In genomic region chr7:6826151-6826550, GRCh38 we compare ENCODE assay signal across 8 cellular contexts. TPM values are rescaled to one million over a fixed set of nuclear protein-coding genes. Genes with fewer than 3 reads are reported as not detected.
A peak's percentile ranks its signal among the peaks of the same experiment; 100 is the strongest.
DNase-seq lines count a peak whose midpoint lies in the region; ATAC-seq and TF ChIP-seq lines count a peak whose summit lies in the region.
"Not testable (repeated sequence)": the region's sequence is repeated elsewhere in the genome, so short reads cannot be mapped to it uniquely, and the experiment has no call there.

Gene CCZ1B, minus strand, starts transcription at chr7:6826275. Its CDS starts 78 bp downstream, at chr7:6826197.

- peak within 1 kb of the TSS; percentile 45 for H3K4me3 ChIP-seq in HAP-1
- H3K4me3 ChIP-seq in MM.1S (ENCODE audit: low read length): peak within 1 kb of the TSS; percentile 59
- H3K4me3 ChIP-seq in fibroblast of villous mesenchyme (ENCODE audit: low read depth, low read length): peak within 1 kb of the TSS; percentile 54
- peak within 1 kb of the TSS; percentile 51 to 71 for H3K4me3 ChIP-seq in neuronal stem cell (ENCODE audit: low read length in 2 of 2)

- not testable (repeated sequence) for H3K27me3 ChIP-seq in HAP-1 (ENCODE audit: low read depth); MM.1S (replicated peaks; ENCODE audit: insufficient read depth, low read length); neuronal stem cell (ENCODE audit: control insufficient read depth in 3 of 3, insufficient read depth in 3 of 3, low read depth in 1 of 3, low read length in 3 of 3)

- WGBS in neuronal stem cell (ENCODE audit: extremely low coverage in 2 of 2, insufficient read length in 2 of 2, insufficient replicate concordance in 1 of 2), 2 donors: no CpG with 5 or more reads among the region's 35 CpGs

- peak within 1 kb of the TSS; percentile 93 to 98 for H3K4me3 Mint-ChIP-seq in stimulated activated naive CD8-positive, alpha-beta T cell treated with anti-CD3 and anti-CD28 coated beads, Interleukin-15, amount 100 ng/mL, for 72 hours

- not testable (repeated sequence) for H2AK5ac ChIP-seq in neuronal stem cell (ENCODE audit: low read depth, low read length)

- H3F3A ChIP-seq in MM.1S (ENCODE audit: insufficient read depth, low read length): not testable (repeated sequence)

- H3K14ac ChIP-seq in neuronal stem cell (ENCODE audit: low read length): not testable (repeated sequence)

- DNase-seq in G401 (ENCODE audit: low spot score): peak; percentile 85
- peak; percentile 36 to 82 for DNase-seq in HAP-1 (ENCODE audit: low spot score in 2 of 2)
- DNase-seq in MM.1S: peak; percentile 83
- DNase-seq in SIG-M5 treated with dmso at 0.1 percent for 504 hours (lab: John Stamatoyannopoulos, UW; ENCODE audit: unreplicated experiment): peak; percentile 60
- DNase-seq in activated effector memory CD4-positive, alpha-beta T cell treated with Interleukin-2 at 50 U/mL for 16 hours: peak; percentile 92
- peak; percentile 57 for DNase-seq in fibroblast of villous mesenchyme (ENCODE audit: low read depth)
- DNase-seq in neuronal stem cell (ENCODE audit: low spot score): peak; percentile 14
- DNase-seq in stimulated activated naive CD8-positive, alpha-beta T cell treated with anti-CD3 and anti-CD28 coated beads, Interleukin-15, amount 100 ng/mL, for 72 hours: peak; percentile 81 to 89

- in situ Hi-C loops in G401 (cut with HindIII; ENCODE audit: low sequenced_read_pairs); HAP-1 (cut with MboI; ENCODE audit: low sequenced_read_pairs): not testable (repeated sequence)

- H3K79me1 ChIP-seq in neuronal stem cell (ENCODE audit: low read depth, low read length): not testable (repeated sequence)

- H3K9me3 ChIP-seq in HAP-1; MM.1S (replicated peaks; ENCODE audit: insufficient read depth, low read length); neuronal stem cell (replicated peaks in 1 of 2; ENCODE audit: control insufficient read depth in 2 of 2, insufficient read depth in 1 of 2, low read depth in 1 of 2, low read length in 2 of 2): not testable (repeated sequence)

- not testable (repeated sequence) for H2BK5ac ChIP-seq in neuronal stem cell (ENCODE audit: low read length)

- not testable (repeated sequence) for H3K23ac ChIP-seq in neuronal stem cell (ENCODE audit: low read depth, low read length, poor library complexity)

- not testable (repeated sequence) for H3K4me2 ChIP-seq in MM.1S (ENCODE audit: low read depth, low read length)
- peak within 1 kb of the TSS; percentile 37 for H3K4me2 ChIP-seq in neuronal stem cell (ENCODE audit: insufficient read depth, low read length, poor library complexity, severe bottlenecking)

- H3K79me2 ChIP-seq in MM.1S (ENCODE audit: low read length): not testable (repeated sequence)

- not testable (repeated sequence) for H4K91ac ChIP-seq in neuronal stem cell (ENCODE audit: low read depth, low read length, poor library complexity)

- peak within 1 kb of the TSS; percentile 75; the same call in 1 of the 2 replicates for H2AFZ ChIP-seq in MM.1S (ENCODE audit: low read length)
- peak within 1 kb of the TSS; percentile 85 for H2AFZ ChIP-seq in neuronal stem cell (ENCODE audit: low read length)

- not testable (repeated sequence) for H4K8ac ChIP-seq in neuronal stem cell (ENCODE audit: low read depth, low read length)

- H3K36me3 ChIP-seq in HAP-1 (replicated peaks); MM.1S (replicated peaks; ENCODE audit: insufficient read depth, low read length): not testable (repeated sequence)
- peaks cover 0 to 15% of the 10 kb centered on the region in 2 donors for H3K36me3 ChIP-seq in neuronal stem cell (replicated peaks in 1 of 2; ENCODE audit: control insufficient read depth in 2 of 2, insufficient read depth in 2 of 2, low read length in 2 of 2)

- not testable (repeated sequence) for H3K4me1 ChIP-seq in HAP-1; MM.1S (ENCODE audit: low read length); neuronal stem cell (ENCODE audit: control insufficient read depth in 2 of 2, insufficient read depth in 1 of 2, low read depth in 1 of 2, low read length in 2 of 2)

- H3K4ac ChIP-seq in neuronal stem cell (ENCODE audit: low read length): not testable (repeated sequence)

- H3K18ac ChIP-seq in neuronal stem cell (ENCODE audit: low read length): not testable (repeated sequence)

- not testable (repeated sequence) for H2BK120ac ChIP-seq in neuronal stem cell (ENCODE audit: low read depth, low read length)

- H3K9me3 Mint-ChIP-seq in stimulated activated naive CD8-positive, alpha-beta T cell treated with anti-CD3 and anti-CD28 coated beads, Interleukin-15, amount 100 ng/mL, for 72 hours: not testable (repeated sequence)

- not testable (repeated sequence) for H2BK15ac ChIP-seq in neuronal stem cell (ENCODE audit: low read length)

- H3K27me3 Mint-ChIP-seq in stimulated activated naive CD8-positive, alpha-beta T cell treated with anti-CD3 and anti-CD28 coated beads, Interleukin-15, amount 100 ng/mL, for 72 hours: not testable (repeated sequence)

- H4K20me1 ChIP-seq in MM.1S (ENCODE audit: insufficient read depth, low read length): not testable (repeated sequence)

- not testable (repeated sequence) for H2BK12ac ChIP-seq in neuronal stem cell (ENCODE audit: low read length)

- not testable (repeated sequence) for H3K4me1 Mint-ChIP-seq in stimulated activated naive CD8-positive, alpha-beta T cell treated with anti-CD3 and anti-CD28 coated beads, Interleukin-15, amount 100 ng/mL, for 72 hours

- peak; percentile 19; the same call in 1 of the 2 replicates for TF ChIP-seq CTCF in MM.1S (IDR thresholded peaks at IDR 0.05; ENCODE audit: low read length)
- TF ChIP-seq CTCF in fibroblast of villous mesenchyme (IDR thresholded peaks at IDR 0.05; ENCODE audit: insufficient read depth, low read depth, low read length): peak; percentile 17

- ATAC-seq in stimulated activated naive CD8-positive, alpha-beta T cell treated with anti-CD3 and anti-CD28 coated beads, Interleukin-15, amount 100 ng/mL, for 72 hours: peak; percentile 97

- peak within 1 kb of the TSS; percentile 92 to 96 for H3K27ac Mint-ChIP-seq in stimulated activated naive CD8-positive, alpha-beta T cell treated with anti-CD3 and anti-CD28 coated beads, Interleukin-15, amount 100 ng/mL, for 72 hours

- not testable (repeated sequence) for H3K27ac ChIP-seq in MM.1S (ENCODE audit: low read length); neuronal stem cell (replicated peaks; ENCODE audit: low read length)

- H3K9ac ChIP-seq in MM.1S (ENCODE audit: low read length); neuronal stem cell (ENCODE audit: low read depth, low read length, poor library complexity): not testable (repeated sequence)

- not testable (repeated sequence) for H3K9me2 ChIP-seq in MM.1S (replicated peaks; ENCODE audit: insufficient read depth, low read length)

RNA-seq across cellular contexts. Expression of gene CCZ1B, which starts in this region (rescaled TPM):
- 35.8 and 38.3 TPM in 2 replicates for total RNA-seq in G401 (2014; rRNA removed; shearing (Covaris generic))
- 48.8 and 61.2 TPM in 2 replicates for total RNA-seq in fibroblast of villous mesenchyme
- 12.9 TPM for polyA plus RNA-seq in neuronal stem cell (2013, experiment 1 of 2)
- 12.9 TPM for polyA plus RNA-seq in neuronal stem cell (2013, experiment 2 of 2)

Comparison
In these comparisons a context has a peak if more than half of its experiments do, and no peak if none do; other contexts are left out.
1. DNase-seq: peak in every context shown above with its lines; median percentile 92 in activated effector memory CD4-positive, alpha-beta T cell treated with Interleukin-2 at 50 U/mL for 16 hours; 85 in G401; 85 in stimulated activated naive CD8-positive, alpha-beta T cell treated with anti-CD3 and anti-CD28 coated beads, Interleukin-15, amount 100 ng/mL, for 72 hours; 83 in MM.1S; 60 in SIG-M5 treated with dmso at 0.1 percent for 504 hours; 59 in HAP-1; 57 in fibroblast of villous mesenchyme; 14 in neuronal stem cell.